20 cellular contexts compared by ENCODE assay signal in the genomic region with DNA sequence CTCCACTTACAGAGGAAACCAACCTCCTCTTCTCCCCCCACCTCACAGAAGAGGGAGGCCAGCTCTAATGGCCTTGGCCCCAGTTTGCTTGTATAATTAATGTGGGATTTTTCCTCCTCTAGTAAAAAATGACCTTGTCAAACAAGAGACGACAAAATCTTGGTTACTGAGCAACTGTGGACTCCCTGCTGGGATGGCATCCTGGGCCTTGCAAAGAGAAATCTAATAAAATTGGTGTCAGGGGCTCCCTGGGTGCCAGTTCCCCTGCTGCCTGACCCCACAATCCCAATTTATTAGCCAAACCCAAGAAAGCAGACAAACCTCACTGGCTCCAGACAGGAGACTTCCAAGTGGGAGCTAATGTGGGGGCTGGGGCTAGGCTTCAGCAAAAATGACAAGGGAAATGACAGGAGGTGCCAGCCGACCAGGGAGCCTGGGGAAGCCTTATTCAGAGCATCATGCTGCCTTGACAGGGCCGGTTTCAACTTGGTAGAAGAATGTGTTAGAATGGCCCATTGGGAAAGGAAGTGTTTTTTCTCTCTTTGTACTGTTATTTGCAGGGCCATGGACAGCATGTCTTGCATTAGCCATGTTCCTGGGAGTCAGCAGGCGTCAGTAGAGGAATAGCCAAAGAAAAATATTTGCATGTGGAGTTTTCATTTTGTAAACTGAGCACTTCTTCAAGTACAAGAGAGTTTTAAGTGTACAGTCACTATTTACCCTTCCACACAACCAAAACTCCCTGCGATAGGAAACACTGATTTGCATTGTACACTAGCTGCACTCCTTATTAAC.
DNase-seq lines count a peak whose midpoint lies in the region; ATAC-seq, FAIRE-seq and TF ChIP-seq lines count a peak whose summit lies in the region.
"Had no signal": no experiment of that assay in that cellular context is flagged by ENCODE, and none has a peak within 500 bp of the region (broad histone marks: within the 10 kb centered on the region; RNA-seq: fewer than 3 reads in every experiment).

No MANE protein-coding gene starts in this region.

- peak overlapping the region; percentile 35 to 46 for H3K27ac ChIP-seq in kidney (ENCODE audit: low read depth in 2 of 2, low read length in 2 of 2)
- H3K27ac ChIP-seq: cardiac muscle cell, gastroesophageal sphincter, tibial artery had no signal

- H3K4me1 ChIP-seq in kidney (ENCODE audit: control insufficient read depth in 1 of 2, insufficient read depth in 1 of 2, low read depth in 1 of 2, low read length in 2 of 2), result peaks cover 0 to 6% of the 10 kb centered on the region in 2 donors
- H3K4me1 ChIP-seq: gastroesophageal sphincter had no signal

- no peaks in the 10 kb centered on the region for H3K36me3 ChIP-seq in kidney (ENCODE audit: control insufficient read depth in 1 of 2, insufficient read depth in 2 of 2, low read length in 2 of 2)
- H3K36me3 ChIP-seq: cardiac muscle cell, gastroesophageal sphincter, tibial artery had no signal

- peak; percentile 16 for ATAC-seq in GM19463 (IDR thresholded peaks at IDR 0.05; ENCODE audit: unreplicated experiment)
- ATAC-seq in GM21786 (IDR thresholded peaks at IDR 0.05; ENCODE audit: unreplicated experiment), result no peak
- ATAC-seq in left colon, result no peak
- ATAC-seq: gastroesophageal sphincter had no signal

- peak; percentile 24 for DNase-seq in A172 (ENCODE audit: low spot score)
- DNase-seq in astrocyte of the cerebellum (ENCODE audit: low read depth), result peak; percentile 41
- no peak for DNase-seq in kidney
- no peak for DNase-seq in amniotic stem cell (lab: John Stamatoyannopoulos, UW)
- DNase-seq in AG08396 (ENCODE audit: low spot score), result no peak
- no peak for DNase-seq in left colon
- DNase-seq: 8988T; activated CD8-positive, alpha-beta memory T cell treated with anti-CD3 and anti-CD28 coated beads, Interleukin-2, amount 50 U/mL, for 48 hours; activated naive CD4-positive, alpha-beta T cell treated with anti-CD3 and anti-CD28 coated beads for 36 hours; effector memory CD4-positive, alpha-beta T cell; immature natural killer cell; NCI-H1436; NCI-H345; stimulated activated CD4-positive, alpha-beta T cell treated with anti-CD3 and anti-CD28 coated beads, Interleukin-4, amount 100 ng/mL, for 4 hours; tibial artery had no signal

- FAIRE-seq in kidney (lab: Jason Lieb, UNC), result no peak
- FAIRE-seq: GM12892 had no signal

- in situ Hi-C loops in astrocyte of the cerebellum (cut with HindIII; ENCODE audit: low sequenced_read_pairs), result loop anchor here (25.0 kb wide), 1 partner anchor 883 kb away; no protein-coding TSS in a partner anchor

- intact Hi-C loops in kidney (cut with DNase I), result no loop called here
- intact Hi-C loops in left colon (cut with DNase I, micrococcal nuclease), result no loop called here

- H3K4me3 ChIP-seq in astrocyte of the cerebellum (ENCODE audit: low read depth, low read length) (no peak overlapping the region), kidney (ENCODE audit: low read length in 2 of 2) (no peak overlapping the region)
- H3K4me3 ChIP-seq: cardiac muscle cell, gastroesophageal sphincter, tibial artery had no signal

- H3K9ac ChIP-seq in kidney (ENCODE audit: low read length in 2 of 2), result no peak overlapping the region

- TF ChIP-seq CTCF in astrocyte of the cerebellum (IDR thresholded peaks at IDR 0.05; ENCODE audit: low read depth, low read length, missing control alignments), result peak; percentile 64
- no peak for TF ChIP-seq CTCF in kidney (IDR thresholded peaks at IDR 0.05; ENCODE audit: borderline replicate concordance, extremely low read depth, insufficient read depth)

- H3K9me3 ChIP-seq in kidney (ENCODE audit: control insufficient read depth in 1 of 2, low read length in 2 of 2), result peaks cover 0 to 5% of the 10 kb centered on the region in 2 donors
- H3K9me3 ChIP-seq: tibial artery had no signal

Comparison
In these comparisons a context has a peak if more than half of its experiments do, and no peak if none do; other contexts are left out.
1. DNase-seq: peak in A172 (single experiment) and astrocyte of the cerebellum (single experiment); none in kidney (single experiment), amniotic stem cell (single experiment), AG08396 (single experiment) and left colon (0 of 2).